Comparison of ENCODE assay signal across 8 cellular contexts in the genomic region with DNA sequence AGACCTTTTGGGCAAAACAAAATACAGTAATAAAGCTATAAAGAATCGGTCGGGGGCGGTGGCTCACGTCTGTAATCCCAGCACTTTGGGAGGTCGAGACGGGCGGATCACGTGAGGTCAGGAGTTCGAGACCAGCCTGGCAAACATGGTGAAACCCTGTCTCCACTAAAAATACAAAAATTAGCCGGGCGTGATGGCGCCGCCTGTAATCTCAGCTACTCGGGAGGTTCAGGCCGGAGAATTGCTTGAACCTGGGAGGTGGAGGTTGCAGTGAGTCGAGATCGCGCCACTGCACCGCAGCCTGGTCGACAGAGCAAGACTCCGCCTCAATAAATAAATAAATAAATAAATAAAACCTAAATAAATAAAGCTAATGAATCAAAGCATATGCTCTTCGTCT. TPM values are rescaled to one million over a fixed set of nuclear protein-coding genes. Genes with fewer than 3 reads are reported as not detected.
DNase-seq lines count a peak whose midpoint lies in the region; ATAC-seq and TF ChIP-seq lines count a peak whose summit lies in the region.
"Not testable (repeated sequence)": the region's sequence is repeated elsewhere in the genome, so short reads cannot be mapped to it uniquely, and the experiment has no call there.

No MANE protein-coding gene starts in this region.

- H4K12ac ChIP-seq in trophoblast cell (ENCODE audit: low read depth, low read length), result not testable (repeated sequence)

- H3K9me3 ChIP-seq in CD4-positive, CD25-positive, alpha-beta regulatory T cell (ENCODE audit: control insufficient read depth in 2 of 2, low read length in 2 of 2); IMR-90 (ENCODE audit: control insufficient read depth, insufficient read depth, low read length); WERI-Rb-1 (ENCODE audit: severe bottlenecking); ascending aorta; fibroblast of lung (ENCODE audit: control insufficient read depth, insufficient read depth, low read depth, low read length); mesenchymal stem cell (ENCODE audit: control insufficient read depth, low read length); trophoblast cell (ENCODE audit: insufficient read depth, low read depth, low read length); thoracic aorta: not testable (repeated sequence)

- CTCF ChIA-PET in IMR-90 (lab: Yijun Ruan, JAX), result not testable (repeated sequence)

- not testable (repeated sequence) for H3K23ac ChIP-seq in IMR-90 (ENCODE audit: low read depth, low read length); mesenchymal stem cell (ENCODE audit: low read length in 2 of 2); trophoblast cell (ENCODE audit: low read length)

- H3K9me1 ChIP-seq in IMR-90 (ENCODE audit: insufficient read depth, low read length), result not testable (repeated sequence)

- H2AFZ ChIP-seq in IMR-90 (replicated peaks; ENCODE audit: low read length, poor library complexity); fibroblast of lung (ENCODE audit: low read length); mesenchymal stem cell (ENCODE audit: low read depth, low read length); trophoblast cell (ENCODE audit: insufficient read depth, low read length, poor library complexity): not testable (repeated sequence)

- not testable (repeated sequence) for H4K91ac ChIP-seq in IMR-90 (ENCODE audit: insufficient read depth, low read depth, low read length); mesenchymal stem cell (ENCODE audit: low read length)
- peak overlapping the region; percentile 66 for H4K91ac ChIP-seq in trophoblast cell (ENCODE audit: low read depth, low read length)

- in situ Hi-C loops in IMR-90 (cut with MboI; ENCODE audit: low sequenced_read_pairs), result not testable (repeated sequence)

- POLR2A ChIA-PET in IMR-90 (lab: Charles Lee; ENCODE audit: unreplicated experiment), result not testable (repeated sequence)

- not testable (repeated sequence) for H3K36me3 Mint-ChIP-seq in CD4-positive, CD25-positive, alpha-beta regulatory T cell

- not testable (repeated sequence) for H2BK120ac ChIP-seq in IMR-90 (ENCODE audit: low read depth, low read length); mesenchymal stem cell (ENCODE audit: low read depth, low read length)
- peak overlapping the region; percentile 46 for H2BK120ac ChIP-seq in trophoblast cell (ENCODE audit: insufficient read depth, low read length, poor library complexity)

- H2BK5ac ChIP-seq in IMR-90 (ENCODE audit: low read depth, low read length, poor library complexity, severe bottlenecking), result peak overlapping the region; percentile 84
- H2BK5ac ChIP-seq in mesenchymal stem cell (ENCODE audit: low read depth, low read length, poor library complexity, severe bottlenecking), result not testable (repeated sequence)
- H2BK5ac ChIP-seq in trophoblast cell (ENCODE audit: low read depth, low read length, poor library complexity), result peak overlapping the region; percentile 77

- not testable (repeated sequence) for H4K5ac ChIP-seq in IMR-90 (ENCODE audit: low read depth, low read length)

- not testable (repeated sequence) for H3K9ac ChIP-seq in IMR-90 (ENCODE audit: low read depth, low read length); fibroblast of lung (ENCODE audit: insufficient read depth, low read length); trophoblast cell (ENCODE audit: low read length)
- H3K9ac ChIP-seq in mesenchymal stem cell (ENCODE audit: low read length), result peak overlapping the region; percentile 94

- not testable (repeated sequence) for BruUV-seq in IMR-90 (replicated peaks; lab: Mats Ljungman, UMichigan)

- intact Hi-C loops in IMR-90 (cut with micrococcal nuclease) (loop anchor here (10.0 kb wide), 2 partner anchors 170 to 340 kb away; a partner anchor contains a TSS), ascending aorta (cut with DNase I) (loop anchor here (10.0 kb wide), 2 partner anchors 170 to 340 kb away; a partner anchor contains a TSS)

- H3K27me3 ChIP-seq in CD4-positive, CD25-positive, alpha-beta regulatory T cell (ENCODE audit: control insufficient read depth, insufficient read depth, low read length); IMR-90 (ENCODE audit: control insufficient read depth, insufficient read depth, low read length); WERI-Rb-1 (ENCODE audit: insufficient read depth, low read depth, severe bottlenecking); ascending aorta; fibroblast of lung (ENCODE audit: control insufficient read depth, insufficient read depth, low read length); mesenchymal stem cell (ENCODE audit: control insufficient read depth in 1 of 2, insufficient read depth in 1 of 2, low read length in 2 of 2); trophoblast cell (ENCODE audit: insufficient read depth, low read length); thoracic aorta (replicated peaks; ENCODE audit: insufficient read depth): not testable (repeated sequence)

- H4K20me1 ChIP-seq in IMR-90 (ENCODE audit: insufficient read depth, low read length), result peaks cover 22% of the 10 kb centered on the region
- H4K20me1 ChIP-seq in fibroblast of lung (ENCODE audit: control insufficient read depth, extremely low read depth, insufficient read depth, low read length), result not testable (repeated sequence)

- H3K9me3 Mint-ChIP-seq in CD4-positive, CD25-positive, alpha-beta regulatory T cell, result not testable (repeated sequence)

- peak overlapping the region; percentile 93 for H3K4me3 ChIP-seq in CD4-positive, CD25-positive, alpha-beta regulatory T cell (ENCODE audit: low read depth, low read length)
- H3K4me3 ChIP-seq in IMR-90 (ENCODE audit: insufficient read depth, low read depth, low read length); WERI-Rb-1 (ENCODE audit: low read depth, low read length); trophoblast cell (ENCODE audit: low read depth, low read length): not testable (repeated sequence)
- H3K4me3 ChIP-seq in ascending aorta (peak overlapping the region; percentile 97 to 98), fibroblast of lung (replicated peaks in 1 of 4; ENCODE audit: control extremely low read depth in 1 of 4, insufficient read depth in 1 of 4, low read depth in 3 of 4, low read length in 4 of 4) (peak overlapping the region in 3 of 4 experiments; percentile 71 to 96 (median 82)), mesenchymal stem cell (ENCODE audit: insufficient read depth in 1 of 2, low read depth in 1 of 2, low read length in 2 of 2) (peak overlapping the region in 1 of 2 experiments; percentile 80), thoracic aorta (peak overlapping the region; percentile 98)

- not testable (repeated sequence) for TF ChIP-seq RAD21 in IMR-90 (IDR thresholded peaks at IDR 0.05; ENCODE audit: low read length)

- H3K4me1 Mint-ChIP-seq in CD4-positive, CD25-positive, alpha-beta regulatory T cell, result peaks cover 17 to 27% (median 22%) of the 10 kb centered on the region in 4 donors

- ATAC-seq in CD4-positive, CD25-positive, alpha-beta regulatory T cell (ENCODE audit: low read depth in 2 of 2); IMR-90 (ENCODE audit: low read depth); thoracic aorta (ENCODE audit: insufficient number of reproducible peaks, low FRiP score, low read depth): not testable (repeated sequence)

- not testable (repeated sequence) for H3K4me2 ChIP-seq in IMR-90 (ENCODE audit: low read depth, low read length); mesenchymal stem cell (ENCODE audit: low read length, poor library complexity, severe bottlenecking); trophoblast cell (ENCODE audit: low read length)
- H3K4me2 ChIP-seq in fibroblast of lung (ENCODE audit: extremely low read depth, insufficient read depth, low read length), result peak overlapping the region; percentile 100

- H2BK12ac ChIP-seq in mesenchymal stem cell (ENCODE audit: low read length in 2 of 2); trophoblast cell (ENCODE audit: low read length): not testable (repeated sequence)

- H3K36me3 ChIP-seq in CD4-positive, CD25-positive, alpha-beta regulatory T cell (ENCODE audit: control insufficient read depth, insufficient read depth, low read length); IMR-90 (ENCODE audit: control insufficient read depth, insufficient read depth, low read length); WERI-Rb-1; ascending aorta; fibroblast of lung (ENCODE audit: control insufficient read depth, insufficient read depth, low read length); mesenchymal stem cell (ENCODE audit: control insufficient read depth in 1 of 2, insufficient read depth in 2 of 2, low read depth in 1 of 2, low read length in 2 of 2); trophoblast cell (ENCODE audit: control insufficient read depth in 1 of 2, insufficient read depth in 2 of 2, low read length in 2 of 2); thoracic aorta: not testable (repeated sequence)

- H2BK15ac ChIP-seq in IMR-90 (ENCODE audit: low read depth, low read length); mesenchymal stem cell (ENCODE audit: low read depth, poor library complexity, severe bottlenecking): not testable (repeated sequence)

- H3K79me2 ChIP-seq in fibroblast of lung (ENCODE audit: control insufficient read depth, insufficient read depth, low read length) (peaks cover 30% of the 10 kb centered on the region), trophoblast cell (ENCODE audit: control insufficient read depth, insufficient read depth, low read length, poor library complexity) (peaks cover 22% of the 10 kb centered on the region)

- not testable (repeated sequence) for H3K4ac ChIP-seq in IMR-90 (ENCODE audit: low read depth, low read length); mesenchymal stem cell (ENCODE audit: low read depth in 1 of 2, low read length in 2 of 2); trophoblast cell (ENCODE audit: low read depth, low read length)

- not testable (repeated sequence) for H3K27ac ChIP-seq in CD4-positive, CD25-positive, alpha-beta regulatory T cell (ENCODE audit: insufficient read depth, low read length, poor library complexity, severe bottlenecking); IMR-90 (ENCODE audit: insufficient read depth, low read length); mesenchymal stem cell (ENCODE audit: low read length, poor library complexity, severe bottlenecking)
- peak overlapping the region; percentile 90 for H3K27ac ChIP-seq in WERI-Rb-1
- H3K27ac ChIP-seq in ascending aorta, result peak overlapping the region; percentile 98 to 100
- peak overlapping the region; percentile 99 for H3K27ac ChIP-seq in fibroblast of lung (ENCODE audit: insufficient read depth, low read length)
- H3K27ac ChIP-seq in trophoblast cell (ENCODE audit: low read depth, low read length), result peak overlapping the region; percentile 70
- peak overlapping the region; percentile 95 to 98 for H3K27ac ChIP-seq in thoracic aorta

- not testable (repeated sequence) for H3K27me3 Mint-ChIP-seq in CD4-positive, CD25-positive, alpha-beta regulatory T cell

- not testable (repeated sequence) for TF ChIP-seq POLR2A in IMR-90 (IDR thresholded peaks at IDR 0.05; ENCODE audit: low read depth, low read length)

- not testable (repeated sequence) for H2AK9ac ChIP-seq in IMR-90 (replicated peaks; ENCODE audit: low read depth, low read length, poor library complexity)

- peak overlapping the region in 2 of 3 donors; percentile 92 to 95 for H3K27ac Mint-ChIP-seq in CD4-positive, CD25-positive, alpha-beta regulatory T cell

- not testable (repeated sequence) for H3K56ac ChIP-seq in IMR-90 (ENCODE audit: extremely low read depth, insufficient read depth, low read length)

- H3K18ac ChIP-seq in IMR-90 (ENCODE audit: low read depth, low read length); trophoblast cell (ENCODE audit: low read length): not testable (repeated sequence)
- peak overlapping the region in 1 of 2 experiments; percentile 68 for H3K18ac ChIP-seq in mesenchymal stem cell (ENCODE audit: low read depth in 1 of 2, low read length in 2 of 2)

- dilution Hi-C loops in IMR-90 (cut with HindIII; ENCODE audit: low sequenced_read_pairs, unreplicated experiment), result not testable (repeated sequence)

- peak overlapping the region in 1 of 2 experiments; percentile 8; a peak in 1 of 4 replicates for H4K8ac ChIP-seq in IMR-90 (ENCODE audit: low read depth in 2 of 2, low read length in 2 of 2)
- H4K8ac ChIP-seq in mesenchymal stem cell (ENCODE audit: low read length), result not testable (repeated sequence)
- H4K8ac ChIP-seq in trophoblast cell (ENCODE audit: low read depth, low read length), result peak overlapping the region; percentile 48

- peaks cover 25% of the 10 kb centered on the region for H3K4me1 ChIP-seq in CD4-positive, CD25-positive, alpha-beta regulatory T cell (ENCODE audit: control insufficient read depth, insufficient read depth, low read length, poor library complexity, severe bottlenecking)
- H3K4me1 ChIP-seq in IMR-90 (ENCODE audit: control insufficient read depth, insufficient read depth, low read length); ascending aorta; fibroblast of lung (ENCODE audit: control insufficient read depth, extremely low read depth, insufficient read depth, low read length); mesenchymal stem cell (ENCODE audit: control insufficient read depth, insufficient read depth, low read depth, low read length); trophoblast cell (ENCODE audit: control insufficient read depth in 1 of 2, insufficient read depth in 2 of 2, low read length in 2 of 2); thoracic aorta (ENCODE audit: control insufficient read depth in 1 of 2, low read depth in 2 of 2): not testable (repeated sequence)

- not testable (repeated sequence) for DNase-seq in CD4-positive, CD25-positive, alpha-beta regulatory T cell; IMR-90; WERI-Rb-1; ascending aorta (ENCODE audit: low spot score in 2 of 2); fibroblast of lung (ENCODE audit: low read depth in 2 of 2); mesenchymal stem cell; trophoblast cell; thoracic aorta (ENCODE audit: low spot score)

- H3K14ac ChIP-seq in IMR-90 (replicated peaks; ENCODE audit: low read depth, low read length); mesenchymal stem cell (ENCODE audit: low read length in 2 of 2); trophoblast cell (ENCODE audit: low read length): not testable (repeated sequence)

- TF ChIP-seq CTCF in IMR-90 (conservative IDR thresholded peaks at IDR 0.05; ENCODE audit: low read depth, low read length); WERI-Rb-1 (IDR thresholded peaks at IDR 0.05; ENCODE audit: low read depth, low read length); ascending aorta (IDR thresholded peaks at IDR 0.05); fibroblast of lung (conservative IDR thresholded peaks at IDR 0.05 in 1 of 2, IDR thresholded peaks at IDR 0.05 in 1 of 2; ENCODE audit: low read depth in 1 of 2, low read length in 2 of 2); thoracic aorta (IDR thresholded peaks at IDR 0.05): not testable (repeated sequence)

- not testable (repeated sequence) for H2AK5ac ChIP-seq in IMR-90 (ENCODE audit: low read depth, low read length); mesenchymal stem cell (ENCODE audit: low read length, severe bottlenecking); trophoblast cell (ENCODE audit: low read length)

- not testable (repeated sequence) for H2BK20ac ChIP-seq in IMR-90 (ENCODE audit: low read depth, low read length)

- peak overlapping the region; percentile 80 to 98 (median 97) for H3K4me3 Mint-ChIP-seq in CD4-positive, CD25-positive, alpha-beta regulatory T cell

- H3K79me1 ChIP-seq in IMR-90 (ENCODE audit: low read depth in 1 of 2, low read length in 2 of 2), result peaks cover 0 to 12% of the 10 kb centered on the region in 2 experiments; a peak in 2 of 4 replicates
- H3K79me1 ChIP-seq in mesenchymal stem cell (replicated peaks; ENCODE audit: low read length, poor library complexity, severe bottlenecking), result not testable (repeated sequence)
- peaks cover 28% of the 10 kb centered on the region for H3K79me1 ChIP-seq in trophoblast cell (ENCODE audit: low read length)

- 84% methylated on average over 5 of the region's 22 CpGs; no CpG with 5 or more reads in 1 of the 2 experiments for WGBS in IMR-90 (ENCODE audit: extremely low coverage in 2 of 2, insufficient read length in 1 of 2), 2 experiments
- WGBS in mesenchymal stem cell, result 92% methylated on average over 13 of the region's 22 CpGs
- no CpG with 5 or more reads among the region's 22 CpGs for WGBS in trophoblast cell (ENCODE audit: extremely low coverage, insufficient coverage, insufficient read length)

RNA-seq across cellular contexts. Expression of a gene that starts 1.7 kb away (rescaled TPM):
- total RNA-seq in CD4-positive, CD25-positive, alpha-beta regulatory T cell, result 24.9 TPM
- polyA plus RNA-seq in CD4-positive, CD25-positive, alpha-beta regulatory T cell, result 1 to 10 TPM; 3.7 to 5.6 (median 4.8) TPM
- total RNA-seq in IMR-90 (2012; rRNA removed) (30.1 and 34.7 TPM in 2 replicates), ascending aorta (47.8 TPM), fibroblast of lung (16.2 and 21.6 TPM in 2 replicates), thoracic aorta (100 to 1,000 TPM in 1 of 2 donors, 10 to 100 TPM in 1; 65.9 to 111 TPM)
- polyA plus RNA-seq in IMR-90 (2012; rRNA removed) (15.7 and 17.0 TPM in 2 replicates), fibroblast of lung (44.1 and 65.8 TPM in 2 replicates)
- polyA plus RNA-seq in IMR-90 (2012; cell fraction: cytosol; rRNA removed), result 4.2 and 4.9 TPM in 2 replicates
- polyA plus RNA-seq in IMR-90 (2012; cell fraction: nucleus; rRNA removed; ENCODE audit: low replicate concordance), result 1.8 and 13.4 TPM in 2 replicates
- 17.5 and 30.2 TPM in 2 replicates for polyA plus RNA-seq in fibroblast of lung (2012)
- 40.2 and 41.3 TPM in 2 replicates for polyA minus RNA-seq in fibroblast of lung (ENCODE audit: low replicate concordance)
- 45.5 TPM for polyA plus RNA-seq in mesenchymal stem cell (2013, experiment 1 of 2)
- polyA plus RNA-seq in mesenchymal stem cell (2013, experiment 2 of 2), result 43.2 TPM
- 49.8 and 50.0 TPM in 2 replicates for polyA plus RNA-seq in trophoblast cell (2013)
